ENCODE assay signal across 10 cellular contexts in genomic region chrX:154596290-154596929, GRCh38. TPM values are rescaled to one million over a fixed set of nuclear protein-coding genes. Genes with fewer than 3 reads are reported as not detected.
DNase-seq lines count a peak whose midpoint lies in the region; ATAC-seq and TF ChIP-seq lines count a peak whose summit lies in the region.
"Had no signal": no experiment of that assay in that cellular context is flagged by ENCODE, and none has a peak within 500 bp of the region (broad histone marks: within the 10 kb centered on the region; RNA-seq: fewer than 3 reads in every experiment).

No MANE protein-coding gene starts in this region.

- no peak overlapping the region for H3K27ac Mint-ChIP-seq in natural killer cell

- H3K27ac ChIP-seq in coronary artery: no peak overlapping the region

- no peak for TF ChIP-seq POLR2A in NB4 (IDR thresholded peaks at IDR 0.05; ENCODE audit: extremely low read depth, insufficient read length)

- DNase-seq in GM04503 (ENCODE audit: low read depth) (peak; percentile 60), NB4 (ENCODE audit: low read depth) (peak; percentile 63), coronary artery (ENCODE audit: low spot score) (peak; percentile 19), natural killer cell (no peak)
- no peak for DNase-seq in effector CD8-positive, alpha-beta T cell (lab: John Stamatoyannopoulos, UW)
- DNase-seq: activated naive CD4-positive, alpha-beta T cell treated with Interleukin-2 at 50 U/mL for 16 hours had no signal

- no peaks in the 10 kb centered on the region for H3K9me3 Mint-ChIP-seq in natural killer cell

- H3K27me3 Mint-ChIP-seq in natural killer cell (ENCODE audit: low read depth in 2 of 2): peaks cover 0 to under 1% of the 10 kb centered on the region in 2 donors

- H3K4me1 Mint-ChIP-seq in natural killer cell: peaks cover 19 to 26% of the 10 kb centered on the region in 2 donors

- no peak overlapping the region for H3K4me3 Mint-ChIP-seq in natural killer cell

- ATAC-seq in natural killer cell (peak; percentile 67 to 91 (median 85)), GM19351 (IDR thresholded peaks at IDR 0.05; ENCODE audit: unreplicated experiment) (no peak), HG03097 (IDR thresholded peaks at IDR 0.05; ENCODE audit: low FRiP score, unreplicated experiment) (no peak), HG03469 (IDR thresholded peaks at IDR 0.05; ENCODE audit: unreplicated experiment) (no peak)
- ATAC-seq: Right ventricle myocardium inferior had no signal

- no peak overlapping the region for H3K4me3 ChIP-seq in NB4 (ENCODE audit: low read depth, low read length)
- H3K4me3 ChIP-seq in coronary artery: no peak overlapping the region

- no peaks in the 10 kb centered on the region for H3K36me3 Mint-ChIP-seq in natural killer cell

- intact Hi-C loops in natural killer cell (cut with micrococcal nuclease): no loop called here

- no peak for TF ChIP-seq CTCF in NB4 (IDR thresholded peaks at IDR 0.05; ENCODE audit: low read depth, low read length)
- TF ChIP-seq CTCF in coronary artery (IDR thresholded peaks at IDR 0.05): no peak
- no peak for TF ChIP-seq CTCF in natural killer cell (IDR thresholded peaks at IDR 0.05)

RNA-seq across cellular contexts. Expression of gene CTAG1A, which starts 11.5 kb away (rescaled TPM):
- not detected for total RNA-seq in natural killer cell
- total RNA-seq: Right ventricle myocardium inferior had no signal

RNA-seq across cellular contexts. Expression of gene CTAG1B, which starts 22.7 kb away (rescaled TPM):
- total RNA-seq in natural killer cell: not detected
- total RNA-seq: Right ventricle myocardium inferior had no signal

RNA-seq across cellular contexts. Expression of gene IKBKG, which starts 49.0 kb away (rescaled TPM):
- 10 to 100 TPM; 64.8 to 84.6 (median 84.1) TPM for total RNA-seq in natural killer cell

RNA-seq across cellular contexts. Expression of gene G6PD, which starts 49.8 kb away (rescaled TPM):
- total RNA-seq in natural killer cell: 100 to 1,000 TPM; 184 to 220 (median 197) TPM

RNA-seq across cellular contexts. Expression of gene CTAG2, which starts 57.0 kb away (rescaled TPM):
- not detected for total RNA-seq in natural killer cell
- total RNA-seq: Right ventricle myocardium inferior had no signal

Comparison
In these comparisons a context has a peak if more than half of its experiments do, and no peak if none do; other contexts are left out.
1. DNase-seq: peak in GM04503 (single experiment), NB4 (single experiment) and coronary artery (single experiment); none in natural killer cell (single experiment) and effector CD8-positive, alpha-beta T cell (single experiment).
2. ATAC-seq: peak in natural killer cell (3 of 3); none in GM19351 (single experiment), HG03097 (single experiment) and HG03469 (single experiment).